ENCODE assay signal across 11 cellular contexts in genomic region chr2:60317831-60318230, GRCh38.
DNase-seq lines count a peak whose midpoint lies in the region; ATAC-seq and TF ChIP-seq lines count a peak whose summit lies in the region.
"Had no signal": no experiment of that assay in that cellular context is flagged by ENCODE, and none has a peak within 500 bp of the region (broad histone marks: within the 10 kb centered on the region; RNA-seq: fewer than 3 reads in every experiment).

No MANE protein-coding gene starts in this region.

- intact Hi-C loops in spleen (cut with DNase I; ENCODE audit: low total_unique reads): no loop called here

- peak; percentile 60 for DNase-seq in SIG-M5 treated with dmso at 0.1 percent for 504 hours (lab: John Stamatoyannopoulos, UW; ENCODE audit: unreplicated experiment)
- no peak for DNase-seq in SIG-M5 (lab: John Stamatoyannopoulos, UW)
- peak; percentile 73 for DNase-seq in MV-4-11 (lab: John Stamatoyannopoulos, UW)
- no peak for DNase-seq in spleen
- no peak for DNase-seq in cerebellum (ENCODE audit: low spot score)
- no peak for DNase-seq in midbrain (lab: John Stamatoyannopoulos, UW)
- DNase-seq in RWPE1 (ENCODE audit: low spot score): no peak
- DNase-seq: effector CD8-positive, alpha-beta T cell had no signal

- H3K4me1 ChIP-seq in spleen: peaks cover 0 to 56% (median 36%) of the 10 kb centered on the region in 6 donors

- H3K27ac ChIP-seq in spleen (peak overlapping the region in 5 of 8 donors; percentile 4 to 65 (median 26)), RWPE1 (no peak overlapping the region)
- H3K27ac ChIP-seq: 22Rv1, SK-N-MC had no signal

- H3K36me3 ChIP-seq in spleen: no peaks in the 10 kb centered on the region

- 53 to 74% (median 54%) methylated on average over 9 of the region's 9 CpGs for WGBS in spleen, 5 donors

- TF ChIP-seq CTCF in spleen (IDR thresholded peaks at IDR 0.05 in 8 of 11, conservative IDR thresholded peaks at IDR 0.05 in 3 of 11): no peak
- no peak for TF ChIP-seq CTCF in RWPE1 (conservative IDR thresholded peaks at IDR 0.05; ENCODE audit: low read depth)

- peak in 1 of 3 donors; percentile 16 for TF ChIP-seq POLR2A in spleen (IDR thresholded peaks at IDR 0.05)

- POLR2A ChIA-PET in RWPE1 (lab: Yijun Ruan, JAX; ENCODE audit: low non-redundant PET): no interaction called here

- no peaks in the 10 kb centered on the region for H3K27me3 ChIP-seq in spleen (replicated peaks in 1 of 7)

- ATAC-seq in HG02798 (IDR thresholded peaks at IDR 0.05; ENCODE audit: poor library complexity, unreplicated experiment): peak; percentile 83

- no peaks in the 10 kb centered on the region for H3K9me3 ChIP-seq in spleen

- CTCF ChIA-PET in RWPE1 (lab: Yijun Ruan, JAX): no interaction called here

- no peak overlapping the region for H3K4me3 ChIP-seq in spleen
- H3K4me3 ChIP-seq: SK-N-MC had no signal

Comparison
In these comparisons a context has a peak if more than half of its experiments do, and no peak if none do; other contexts are left out.
1. DNase-seq: peak in SIG-M5 treated with dmso at 0.1 percent for 504 hours (single experiment) and MV-4-11 (single experiment); none in SIG-M5 (single experiment), spleen (single experiment), cerebellum (single experiment), midbrain (single experiment) and RWPE1 (single experiment).